In the genomic region with DNA sequence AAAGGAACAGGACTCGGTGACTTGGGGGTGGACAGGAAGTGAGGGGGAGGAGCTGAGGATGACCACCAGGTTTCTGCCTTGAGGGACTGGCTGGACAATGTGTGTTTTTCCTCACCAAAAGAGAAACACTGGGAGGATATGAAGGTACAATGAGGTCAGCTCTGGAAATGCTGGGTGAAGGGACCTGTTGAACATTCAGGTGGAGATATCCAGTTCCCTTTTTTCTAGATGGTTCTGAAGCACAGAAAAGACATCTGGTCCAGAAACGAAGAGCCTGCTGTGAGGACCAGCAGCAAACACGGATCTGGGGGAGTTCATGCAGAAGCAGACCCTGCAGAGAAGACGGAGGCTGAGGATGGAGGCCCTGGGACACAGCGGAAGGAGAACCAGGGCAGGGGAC, we compare ENCODE assay signal across 25 cellular contexts. TPM values are rescaled to one million over a fixed set of nuclear protein-coding genes. Genes with fewer than 3 reads are reported as not detected.
DNase-seq lines count a peak whose midpoint lies in the region; ATAC-seq and TF ChIP-seq lines count a peak whose summit lies in the region.
"Had no signal": no experiment of that assay in that cellular context is flagged by ENCODE, and none has a peak within 500 bp of the region (broad histone marks: within the 10 kb centered on the region; RNA-seq: fewer than 3 reads in every experiment).

No MANE protein-coding gene starts in this region.

- no peak for ATAC-seq in left cardiac atrium
- ATAC-seq in activated B cell treated with CpG ODN at 0.5 μM for 24 hours (ENCODE audit: low read depth): no peak
- no peak for ATAC-seq in naive thymus-derived CD8-positive, alpha-beta T cell
- ATAC-seq: left ventricle myocardium superior had no signal

- H3K36me3 ChIP-seq in left ventricle myocardium inferior: no peaks in the 10 kb centered on the region
- H3K36me3 ChIP-seq in H7 (replicated peaks; ENCODE audit: control insufficient read depth, insufficient read depth, low read length): no peaks in the 10 kb centered on the region; the same call in 1 of the 2 replicates
- H3K36me3 ChIP-seq: cardiac muscle cell, prostate gland, transverse colon, WERI-Rb-1 had no signal

- DNase-seq in left ventricle myocardium inferior (no peak), left cardiac atrium (no peak), activated B cell treated with CpG ODN at 0.5 μM for 24 hours (no peak), NCI-H128 (lab: John Stamatoyannopoulos, UW; ENCODE audit: unreplicated experiment) (no peak), nucleus accumbens (lab: John Stamatoyannopoulos, UW) (no peak), H7 (no peak)
- DNase-seq in naive thymus-derived CD8-positive, alpha-beta T cell: no peak
- DNase-seq in NK-92 treated with Interleukin-12 subunit alpha and Interleukin-12 subunit beta, amount 100 ng/mL, for 24 hours (lab: John Stamatoyannopoulos, UW): no peak
- DNase-seq: ACHN; DMS 273 treated with DMSO at 0.1 percent for 48 hours; immature natural killer cell; KBM-7; left ventricle myocardium superior; NCI-H1694; NCI-H526 treated with DMSO at 0.1 percent for 48 hours; stimulated activated CD4-positive, alpha-beta T cell treated with anti-CD3 and anti-CD28 coated beads, Interleukin-1b, Interleukin-23, amount 100 ng/mL, for 48 hours; stimulated activated naive CD4-positive, alpha-beta T cell treated with Interleukin-2 at 50 U/mL for 16 hours; transverse colon; WERI-Rb-1 had no signal

- H3K36me3 Mint-ChIP-seq in activated B cell treated with CpG ODN at 0.5 μM for 24 hours (ENCODE audit: low read depth): peaks cover 43% of the 10 kb centered on the region
- peaks cover 0 to 10% (median 2%) of the 10 kb centered on the region in 3 donors for H3K36me3 Mint-ChIP-seq in naive thymus-derived CD8-positive, alpha-beta T cell
- H3K36me3 Mint-ChIP-seq: immature natural killer cell had no signal

- peak overlapping the region; percentile 53 for H3K4me3 Mint-ChIP-seq in activated B cell treated with CpG ODN at 0.5 μM for 24 hours
- peak overlapping the region in 1 of 10 donors; percentile 14 for H3K4me3 Mint-ChIP-seq in naive thymus-derived CD8-positive, alpha-beta T cell
- H3K4me3 Mint-ChIP-seq: immature natural killer cell; T-helper 2 cell treated with Interferon-gamma antibody and Interleukin-4, amounts not matched to agents 5 μg/mL and 100 μg/mL, for 36 hours had no signal

- TF ChIP-seq CTCF in left ventricle myocardium inferior (IDR thresholded peaks at IDR 0.05; ENCODE audit: borderline replicate concordance) (no peak), activated B cell treated with CpG ODN at 0.5 μM for 24 hours (IDR thresholded peaks at IDR 0.05) (no peak)

- H3K4me3 ChIP-seq in left ventricle myocardium inferior (no peak overlapping the region), H7 (ENCODE audit: insufficient read depth, low read depth, low read length) (no peak overlapping the region)
- H3K4me3 ChIP-seq: cardiac muscle cell, hepatocyte, prostate gland, skin epidermis, transverse colon had no signal

- intact Hi-C loops in left ventricle myocardium inferior (cut with micrococcal nuclease) (no loop called here), left cardiac atrium (cut with DNase I) (no loop called here), activated B cell treated with CpG ODN at 0.5 μM for 24 hours (cut with micrococcal nuclease) (loop anchor here (1.0 to 2.0 kb wide), 2 partner anchors 13 to 19 kb away; no protein-coding TSS in a partner anchor)

- CTCF ChIA-PET in activated B cell treated with CpG ODN at 0.5 μM for 24 hours (lab: Charles Lee): no interaction called here

- H3K4me1 Mint-ChIP-seq in activated B cell treated with CpG ODN at 0.5 μM for 24 hours: peaks cover 95% of the 10 kb centered on the region
- H3K4me1 Mint-ChIP-seq in naive thymus-derived CD8-positive, alpha-beta T cell: peaks cover 33 to 90% (median 78%) of the 10 kb centered on the region in 4 donors

- H3K9me3 ChIP-seq in left ventricle myocardium inferior (replicated peaks): no peaks in the 10 kb centered on the region
- H3K9me3 ChIP-seq: prostate gland, transverse colon had no signal

- H3K27ac Mint-ChIP-seq in activated B cell treated with CpG ODN at 0.5 μM for 24 hours: peak overlapping the region; percentile 88
- H3K27ac Mint-ChIP-seq in naive thymus-derived CD8-positive, alpha-beta T cell: peak overlapping the region in 6 of 10 donors; percentile 36 to 66 (median 52)
- H3K27ac Mint-ChIP-seq: T-helper 2 cell treated with Interferon-gamma antibody and Interleukin-4, amounts not matched to agents 5 μg/mL and 100 μg/mL, for 36 hours had no signal

- peak overlapping the region; percentile 88 for H3K27ac ChIP-seq in left ventricle myocardium inferior (replicated peaks)
- H3K27ac ChIP-seq: cardiac muscle cell, epithelial cell of prostate, prostate gland, skin epidermis, transverse colon, WERI-Rb-1 had no signal

- peaks cover 100% of the 10 kb centered on the region for H3K4me1 ChIP-seq in left ventricle myocardium inferior
- H3K4me1 ChIP-seq: prostate gland had no signal

- no peaks in the 10 kb centered on the region for H3K9me3 Mint-ChIP-seq in activated B cell treated with CpG ODN at 0.5 μM for 24 hours
- H3K9me3 Mint-ChIP-seq in naive thymus-derived CD8-positive, alpha-beta T cell: no peaks in the 10 kb centered on the region
- H3K9me3 Mint-ChIP-seq: immature natural killer cell; T-helper 2 cell treated with Interferon-gamma antibody and Interleukin-4, amounts not matched to agents 5 μg/mL and 100 μg/mL, for 36 hours had no signal

- POLR2A ChIA-PET in activated B cell treated with CpG ODN at 0.5 μM for 24 hours (lab: Charles Lee): interaction anchor here (0.5 kb wide), 1 partner anchor 111 kb away, joined by 7 read pairs; no protein-coding TSS in a partner anchor
- POLR2A ChIA-PET in naive thymus-derived CD8-positive, alpha-beta T cell (lab: Charles Lee): no interaction called here

- H3K27me3 ChIP-seq in left ventricle myocardium inferior (ENCODE audit: low read depth) (no peaks in the 10 kb centered on the region), H7 (ENCODE audit: control insufficient read depth, insufficient read depth, low read length) (no peaks in the 10 kb centered on the region)
- H3K27me3 ChIP-seq: cardiac muscle cell, hepatocyte, transverse colon had no signal

- no peaks in the 10 kb centered on the region for H3K27me3 Mint-ChIP-seq in activated B cell treated with CpG ODN at 0.5 μM for 24 hours
- H3K27me3 Mint-ChIP-seq in naive thymus-derived CD8-positive, alpha-beta T cell: no peaks in the 10 kb centered on the region

RNA-seq across cellular contexts. Expression of gene ARHGAP17, which starts 17.5 kb away (rescaled TPM):
- total RNA-seq in left ventricle myocardium inferior (53.7 TPM), left cardiac atrium (10 to 100 TPM; 49.7 to 50.9 TPM), activated B cell treated with CpG ODN at 0.5 μM for 24 hours (287 and 310 TPM in 2 replicates)
- total RNA-seq in naive thymus-derived CD8-positive, alpha-beta T cell: 10 to 100 TPM; 69.1 to 69.5 TPM
- polyA plus RNA-seq in naive thymus-derived CD8-positive, alpha-beta T cell: 10 to 100 TPM; 18.2 to 38.6 (median 20.5) TPM
- total RNA-seq in H7 (2014; rRNA removed; shearing (Covaris generic)): 31.3 and 33.3 TPM in 2 replicates
